In genomic region chr1:16528338-16528737, GRCh38 we compare ENCODE assay signal across 11 cellular contexts. TPM values are rescaled to one million over a fixed set of nuclear protein-coding genes. Genes with fewer than 3 reads are reported as not detected.
"Had no signal": no experiment of that assay in that cellular context is flagged by ENCODE, and none has a peak within 500 bp of the region (broad histone marks: within the 10 kb centered on the region; RNA-seq: fewer than 3 reads in every experiment).

No MANE protein-coding gene starts in this region.

RNA-seq across cellular contexts. Expression of gene RNU1-1, which starts 14.3 kb away (rescaled TPM):
- total RNA-seq: osteoblast, right atrium auricular region had no signal
- polyA plus RNA-seq: naive thymus-derived CD4-positive, alpha-beta T cell; neural cell; ovary; pancreas; psoas muscle; right cardiac atrium; sigmoid colon; small intestine; spleen had no signal
